ENCODE assay signal across 1 cellular context in genomic region chr11:15055620-15056356, GRCh38.
TF ChIP-seq lines count a peak whose summit lies in the region.

No MANE protein-coding gene starts in this region.

TF ChIP-seq in GM12878, 131 proteins besides CTCF, POLR2A, EP300 and RAD21:
- TF ChIP-seq SUPT20H (IDR thresholded peaks at IDR 0.05; ENCODE audit: borderline replicate concordance, control insufficient read depth, low read depth, low read length) (no peak), PKNOX1 (IDR thresholded peaks at IDR 0.05) (peak; percentile 11; the same call in 1 of the 2 replicates)
